7 cellular contexts compared by ENCODE assay signal in the genomic region with DNA sequence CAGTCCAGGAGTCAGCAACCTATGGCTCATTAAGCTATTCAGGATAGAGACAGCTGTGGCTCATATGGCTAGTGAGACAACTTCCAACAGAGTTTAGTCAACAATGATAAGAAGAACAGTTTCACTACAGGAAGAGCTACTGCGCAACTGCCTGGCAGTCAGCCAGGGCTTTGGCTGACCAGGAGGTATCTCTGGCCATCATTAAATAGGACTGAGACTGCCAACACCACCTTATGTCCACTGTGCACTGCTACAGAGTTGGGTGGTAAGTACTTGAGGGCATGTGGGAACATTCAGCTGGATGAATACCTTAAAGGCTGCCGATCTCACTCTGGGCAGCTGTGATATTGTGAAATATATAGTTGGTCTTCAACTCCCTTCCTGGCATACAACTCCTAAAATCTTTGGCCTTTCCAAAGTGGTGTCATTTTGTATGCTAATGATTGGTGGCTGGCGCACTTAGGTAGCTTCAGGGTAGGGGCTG. TPM values are rescaled to one million over a fixed set of nuclear protein-coding genes. Genes with fewer than 3 reads are reported as not detected.
DNase-seq lines count a peak whose midpoint lies in the region; ATAC-seq, FAIRE-seq and TF ChIP-seq lines count a peak whose summit lies in the region.

No MANE protein-coding gene starts in this region.

- peaks cover 17% of the 10 kb centered on the region for H3K36me3 Mint-ChIP-seq in glutamatergic neuron (ENCODE audit: unreplicated experiment)
- H3K36me3 Mint-ChIP-seq in chondrocyte (ENCODE audit: low read depth), result peaks cover 18% of the 10 kb centered on the region

- H3K4me3 ChIP-seq in Peyer's patch (no peak overlapping the region), fibroblast of the aortic adventitia (ENCODE audit: low read depth, low read length) (no peak overlapping the region), small intestine (ENCODE audit: low read depth in 1 of 2, low read length in 2 of 2) (no peak overlapping the region)

- H3K4me1 Mint-ChIP-seq in glutamatergic neuron (ENCODE audit: low read depth, unreplicated experiment), result no peaks in the 10 kb centered on the region
- peaks cover 34% of the 10 kb centered on the region for H3K4me1 Mint-ChIP-seq in chondrocyte (ENCODE audit: low read depth)

- H3K36me3 ChIP-seq in Peyer's patch (peaks cover 0 to 25% (median 0%) of the 10 kb centered on the region in 3 donors), small intestine (ENCODE audit: control insufficient read depth in 2 of 2, insufficient read depth in 2 of 2, low read length in 2 of 2) (peaks cover 0 to 3% of the 10 kb centered on the region in 2 donors)

- TF ChIP-seq CTCF in Peyer's patch (IDR thresholded peaks at IDR 0.05) (no peak), fibroblast of the aortic adventitia (IDR thresholded peaks at IDR 0.05; ENCODE audit: insufficient read depth, low read length) (no peak), glutamatergic neuron (IDR thresholded peaks at IDR 0.05; ENCODE audit: partially characterized antibody, unreplicated experiment) (no peak), chondrocyte (IDR thresholded peaks at IDR 0.05) (no peak)

- ATAC-seq in GM18870 (IDR thresholded peaks at IDR 0.05; ENCODE audit: unreplicated experiment), result no peak

- FAIRE-seq in small intestine (lab: Jason Lieb, UNC), result no peak

- WGBS in small intestine, 3 donors, result 49 to 77% (median 55%) methylated on average over 3 of the region's 3 CpGs

- no peak for TF ChIP-seq POLR2A in Peyer's patch (IDR thresholded peaks at IDR 0.05)

- no peaks in the 10 kb centered on the region for H3K9me3 ChIP-seq in Peyer's patch
- H3K9me3 ChIP-seq in small intestine (ENCODE audit: control insufficient read depth, low read depth), result no peaks in the 10 kb centered on the region

- no peaks in the 10 kb centered on the region for H3K27me3 ChIP-seq in Peyer's patch
- H3K27me3 ChIP-seq in small intestine (ENCODE audit: control insufficient read depth in 2 of 2, insufficient read depth in 2 of 2, low read length in 2 of 2), result no peaks in the 10 kb centered on the region

- H3K27ac ChIP-seq in Peyer's patch (peak overlapping the region in 2 of 4 donors; percentile 36 to 43), small intestine (ENCODE audit: low read depth in 1 of 2, low read length in 1 of 2) (no peak overlapping the region)

- H3K27me3 Mint-ChIP-seq in glutamatergic neuron (ENCODE audit: unreplicated experiment) (peaks cover 2% of the 10 kb centered on the region), chondrocyte (ENCODE audit: low read depth) (no peaks in the 10 kb centered on the region)

- DNase-seq in HT-29 (ENCODE audit: low spot score), result peak; percentile 94
- DNase-seq in Peyer's patch, result peak in 2 of 3 donors; percentile 71 to 75
- DNase-seq in fibroblast of the aortic adventitia (ENCODE audit: low read depth), result peak; percentile 91
- DNase-seq in small intestine, result peak; percentile 84
- DNase-seq in glutamatergic neuron, result no peak
- no peak for DNase-seq in chondrocyte (ENCODE audit: low spot score)

- no peak overlapping the region for H3K4me3 Mint-ChIP-seq in glutamatergic neuron (ENCODE audit: unreplicated experiment)
- H3K4me3 Mint-ChIP-seq in chondrocyte (ENCODE audit: unreplicated experiment), result no peak overlapping the region

- H3K9me3 Mint-ChIP-seq in glutamatergic neuron (ENCODE audit: unreplicated experiment), result peaks cover 2% of the 10 kb centered on the region
- H3K9me3 Mint-ChIP-seq in chondrocyte (ENCODE audit: low read depth), result no peaks in the 10 kb centered on the region

- H3K4me1 ChIP-seq in Peyer's patch (no peaks in the 10 kb centered on the region), small intestine (ENCODE audit: control insufficient read depth in 2 of 2, insufficient read depth in 1 of 2, low read depth in 1 of 2, low read length in 1 of 2) (no peaks in the 10 kb centered on the region)

- H3K27ac Mint-ChIP-seq in glutamatergic neuron (ENCODE audit: unreplicated experiment) (no peak overlapping the region), chondrocyte (ENCODE audit: unreplicated experiment) (no peak overlapping the region)

RNA-seq across cellular contexts. Expression of gene FAM83C, which starts 52.2 kb away (rescaled TPM):
- 0.37 and 0.81 TPM in 2 replicates for total RNA-seq in HT-29 (2014; rRNA removed; shearing (Covaris generic))
- total RNA-seq in Peyer's patch (not detected), fibroblast of the aortic adventitia (ENCODE audit: low replicate concordance) (not detected in 2 replicates), glutamatergic neuron (ENCODE audit: unreplicated experiment) (not detected), chondrocyte (not detected in 3 replicates)
- polyA plus RNA-seq in small intestine, result under 1 TPM in 1 of 3 donors, not detected in 2; 0.27 TPM

RNA-seq across cellular contexts. Expression of gene EIF6, which starts 59.8 kb away (rescaled TPM):
- total RNA-seq in HT-29 (2014; rRNA removed; shearing (Covaris generic)), result 508 and 511 TPM in 2 replicates
- 100 to 1,000 TPM in 3 of 4 donors, 10 to 100 TPM in 1; 77.6 to 196 (median 157) TPM for total RNA-seq in Peyer's patch
- total RNA-seq in fibroblast of the aortic adventitia (ENCODE audit: low replicate concordance), result 17.0 and 120 TPM in 2 replicates
- polyA plus RNA-seq in small intestine, result 100 to 1,000 TPM; 255 to 394 (median 313) TPM
- 85.2 TPM for total RNA-seq in glutamatergic neuron (ENCODE audit: unreplicated experiment)
- 117 to 125 TPM (median 123 TPM) in 3 replicates for total RNA-seq in chondrocyte

Comparison
In these comparisons a context has a peak if more than half of its experiments do, and no peak if none do; other contexts are left out.
1. DNase-seq: peak in HT-29 (single experiment), Peyer's patch (2 of 3), fibroblast of the aortic adventitia (single experiment) and small intestine (single experiment); none in glutamatergic neuron (single experiment) and chondrocyte (single experiment).